17 cellular contexts compared by ENCODE assay signal in genomic region chr7:159035571-159036073, GRCh38.
"Had no signal": no experiment of that assay in that cellular context is flagged by ENCODE, and none has a peak within 500 bp of the region (broad histone marks: within the 10 kb centered on the region; RNA-seq: fewer than 3 reads in every experiment).

No MANE protein-coding gene starts in this region.

- H3K4me1 Mint-ChIP-seq: activated naive CD8-positive, alpha-beta T cell treated with anti-CD3 and anti-CD28 coated beads, Interleukin-2, amount 10 ng/mL, durations not matched to agents 7 days and 5 days had no signal

- H3K4me3 Mint-ChIP-seq: activated B cell treated with CpG ODN at 0.5 μM for 24 hours; activated CD4-positive, alpha-beta T cell treated with anti-CD3 and anti-CD28 coated beads, Interleukin-2, amount 10 ng/mL, durations not matched to agents 24 days and 14 days; activated naive CD8-positive, alpha-beta T cell treated with anti-CD3 and anti-CD28 coated beads, Interleukin-2, amount 10 ng/mL, durations not matched to agents 7 days and 5 days; effector memory CD8-positive, alpha-beta T cell; stimulated activated memory B cell treated with anti-CD40 and anti-IgM and Interleukin-4, amounts not matched to agents 10 μg/mL and 1 μg/mL and 100 μg/mL, for 72 hours had no signal

- ATAC-seq: effector memory CD8-positive, alpha-beta T cell; psoas muscle; right lobe of liver; SK-N-SH treated with all-trans-retinoic acid at 6 μM for 48 hours; stimulated activated memory B cell treated with anti-CD40 and anti-IgM and Interleukin-4, amounts not matched to agents 10 μg/mL and 1 μg/mL and 100 μg/mL, for 72 hours had no signal

- H3K27ac Mint-ChIP-seq: activated B cell treated with CpG ODN at 0.5 μM for 24 hours; activated CD4-positive, alpha-beta T cell treated with anti-CD3 and anti-CD28 coated beads, Interleukin-2, amount 10 ng/mL, durations not matched to agents 24 days and 14 days; activated naive CD8-positive, alpha-beta T cell treated with anti-CD3 and anti-CD28 coated beads, Interleukin-2, amount 10 ng/mL, durations not matched to agents 7 days and 5 days; effector memory CD8-positive, alpha-beta T cell; stimulated activated memory B cell treated with anti-CD40 and anti-IgM and Interleukin-4, amounts not matched to agents 10 μg/mL and 1 μg/mL and 100 μg/mL, for 72 hours had no signal

- H3K36me3 ChIP-seq: cardiac muscle cell, right lobe of liver, thyroid gland had no signal

- H3K9me3 Mint-ChIP-seq: activated B cell treated with CpG ODN at 0.5 μM for 24 hours; activated CD4-positive, alpha-beta T cell treated with anti-CD3 and anti-CD28 coated beads, Interleukin-2, amount 10 ng/mL, durations not matched to agents 24 days and 14 days; activated naive CD8-positive, alpha-beta T cell treated with anti-CD3 and anti-CD28 coated beads, Interleukin-2, amount 10 ng/mL, durations not matched to agents 7 days and 5 days; effector memory CD8-positive, alpha-beta T cell; stimulated activated memory B cell treated with anti-CD40 and anti-IgM and Interleukin-4, amounts not matched to agents 10 μg/mL and 1 μg/mL and 100 μg/mL, for 72 hours had no signal

- H3K9me3 ChIP-seq: psoas muscle, right lobe of liver, thyroid gland had no signal

- H3K27ac ChIP-seq: cardiac muscle cell, psoas muscle, right lobe of liver, thyroid gland had no signal

- DNase-seq: activated B cell treated with CpG ODN at 0.5 μM for 24 hours; activated CD4-positive, alpha-beta T cell treated with anti-CD3 and anti-CD28 coated beads, Interleukin-2, amount 10 ng/mL, durations not matched to agents 24 days and 14 days; activated naive CD4-positive, alpha-beta T cell treated with Interleukin-2 at 50 U/mL for 16 hours; activated naive CD8-positive, alpha-beta T cell treated with anti-CD3 and anti-CD28 coated beads, Interleukin-2, amount 10 ng/mL, durations not matched to agents 7 days and 5 days; amygdala; effector memory CD8-positive, alpha-beta T cell; foreskin fibroblast; psoas muscle; stimulated activated CD4-positive, alpha-beta T cell treated with anti-CD3 and anti-CD28 coated beads, Interleukin-4, amount 100 ng/mL, for 24 hours; T-helper 1 cell; T-helper 9 cell; thyroid gland had no signal

- H3K4me3 ChIP-seq: cardiac muscle cell, psoas muscle, right lobe of liver, smooth muscle cell, thyroid gland had no signal

- H3K27me3 ChIP-seq: cardiac muscle cell, right lobe of liver, thyroid gland had no signal

- H3K36me3 Mint-ChIP-seq: activated naive CD8-positive, alpha-beta T cell treated with anti-CD3 and anti-CD28 coated beads, Interleukin-2, amount 10 ng/mL, durations not matched to agents 7 days and 5 days; stimulated activated memory B cell treated with anti-CD40 and anti-IgM and Interleukin-4, amounts not matched to agents 10 μg/mL and 1 μg/mL and 100 μg/mL, for 72 hours had no signal
